12 cellular contexts compared by ENCODE assay signal in the genomic region with DNA sequence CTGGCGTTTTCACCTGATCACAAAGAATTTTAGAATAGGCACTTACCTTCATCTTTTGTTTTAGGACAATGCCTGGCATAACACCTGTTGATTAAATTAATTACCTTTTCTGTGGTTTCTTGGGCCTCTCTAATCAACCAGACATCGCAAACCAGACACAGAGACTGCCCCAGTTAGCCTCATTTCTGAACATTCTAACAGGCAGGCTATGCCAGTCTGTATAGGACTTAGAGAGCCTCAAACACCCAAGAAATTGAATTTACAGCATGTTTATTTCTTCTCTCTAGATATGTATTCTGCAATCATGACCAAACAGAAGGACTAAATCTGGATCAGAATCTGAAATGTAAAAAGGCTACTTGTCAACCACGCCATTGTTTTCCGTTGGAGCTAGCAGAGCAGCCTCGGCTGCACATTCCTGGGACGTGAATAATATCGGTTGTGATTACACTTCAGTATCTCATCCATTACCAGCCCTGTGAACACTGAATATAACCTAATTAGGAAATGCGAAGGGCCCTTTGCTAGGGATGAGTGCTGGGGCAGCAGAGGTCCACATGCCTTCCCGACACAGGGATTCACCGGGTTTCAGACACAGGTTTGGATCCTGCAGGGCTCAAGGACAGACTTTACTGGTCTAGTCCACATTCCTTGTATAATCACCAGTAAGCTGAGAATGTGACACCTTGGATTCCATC. TPM values are rescaled to one million over a fixed set of nuclear protein-coding genes. Genes with fewer than 3 reads are reported as not detected.
DNase-seq lines count a peak whose midpoint lies in the region; ATAC-seq and TF ChIP-seq lines count a peak whose summit lies in the region.
"Had no signal": no experiment of that assay in that cellular context is flagged by ENCODE, and none has a peak within 500 bp of the region (broad histone marks: within the 10 kb centered on the region; RNA-seq: fewer than 3 reads in every experiment).

No MANE protein-coding gene starts in this region.

- no TSS peak for BruUV-seq in Panc1 (replicated peaks; lab: Mats Ljungman, UMichigan)

- peaks cover 3% of the 10 kb centered on the region for H3K27me3 Mint-ChIP-seq in neural progenitor cell (ENCODE audit: insufficient read depth, low read depth)

- no peak overlapping the region for H3K4me2 ChIP-seq in neural progenitor cell

- H3K27ac ChIP-seq in Panc1 (ENCODE audit: low read length) = 0 out of 2 replicates have a peak overlapping the region, but pooled peaks have one; percentile 34
- no peak overlapping the region for H3K27ac ChIP-seq in neural progenitor cell

- H3K9ac ChIP-seq in neural progenitor cell = no peak overlapping the region

- H3K4me1 ChIP-seq in Panc1 (ENCODE audit: control insufficient read depth, insufficient read depth, low read length) (peaks cover 3% of the 10 kb centered on the region; the same call in 1 of the 2 replicates), neural progenitor cell (no peaks in the 10 kb centered on the region)

- intact Hi-C loops in Panc1 (cut with micrococcal nuclease; ENCODE audit: unreplicated experiment) = no loop called here

- H3K36me3 ChIP-seq in Panc1 (ENCODE audit: control insufficient read depth, insufficient read depth, low read length) = no peaks in the 10 kb centered on the region
- no peaks in the 10 kb centered on the region for H3K36me3 ChIP-seq in neural progenitor cell

- DNase-seq in AG08396 (ENCODE audit: low spot score) = peak; percentile 72
- DNase-seq in Panc1 (ENCODE audit: low read depth, low spot score) = peak; percentile 67
- peak; percentile 83 for DNase-seq in fibroblast of gingiva (ENCODE audit: low read depth)
- DNase-seq in neural progenitor cell (ENCODE audit: low spot score) = no peak
- DNase-seq in NK-92 treated with Interleukin-12 subunit alpha and Interleukin-12 subunit beta, amount 100 ng/mL, for 24 hours (lab: John Stamatoyannopoulos, UW) = no peak
- DNase-seq in SHP77 (lab: John Stamatoyannopoulos, UW) = no peak
- DNase-seq in NCI-H2029 treated with DMSO at 0.1 percent for 48 hours (lab: John Stamatoyannopoulos, UW) = no peak
- DNase-seq: activated CD4-positive, CD25-positive, alpha-beta regulatory T cell treated with anti-CD3 and anti-CD28 coated beads, Interleukin-2, amount 50 U/mL, for 72 hours; C1 segment of cervical spinal cord; NCI-H2227 treated with DMSO at 0.1 percent for 48 hours had no signal

- peak overlapping the region; percentile 35 for H2AFZ ChIP-seq in neural progenitor cell (replicated peaks)

- H3K4me3 ChIP-seq in Panc1 (ENCODE audit: low read depth in 2 of 2, low read length in 2 of 2) (0 out of 4 replicates have a peak overlapping the region, but pooled peaks of 1 of the 2 experiments have one; percentile 3), neural progenitor cell (no peak overlapping the region)

- no peaks in the 10 kb centered on the region for H3K36me3 Mint-ChIP-seq in neural progenitor cell

- H3K27me3 ChIP-seq in Panc1 (ENCODE audit: control insufficient read depth, insufficient read depth, low read length) (no peaks in the 10 kb centered on the region; the same call in none of the 2 replicates), neural progenitor cell (no peaks in the 10 kb centered on the region)

- ATAC-seq in Panc1 (peak; percentile 86), HG02571 (IDR thresholded peaks at IDR 0.05; ENCODE audit: unreplicated experiment) (no peak)

- H3K79me2 ChIP-seq in neural progenitor cell (ENCODE audit: low read depth) = no peaks in the 10 kb centered on the region

- H3K4me3 Mint-ChIP-seq in neural progenitor cell = no peak overlapping the region
- H3K4me3 Mint-ChIP-seq: nephron had no signal

- no peaks in the 10 kb centered on the region for H3K9me3 ChIP-seq in Panc1 (ENCODE audit: control insufficient read depth, insufficient read depth, low read depth, low read length)
- H3K9me3 ChIP-seq in neural progenitor cell (ENCODE audit: low read depth) = no peaks in the 10 kb centered on the region

- H3F3A ChIP-seq in neural progenitor cell (ENCODE audit: low read depth) = no peaks in the 10 kb centered on the region

- POLR2A ChIA-PET in Panc1 (lab: Charles Lee) = no interaction called here

- H3K9me3 Mint-ChIP-seq in neural progenitor cell = no peaks in the 10 kb centered on the region
- H3K9me3 Mint-ChIP-seq: nephron had no signal

- in situ Hi-C loops in Panc1 (cut with HindIII; ENCODE audit: low pct_unique_long_range_greater_than_20kb, low sequenced_read_pairs) = no loop called here

- H3K4me1 Mint-ChIP-seq in neural progenitor cell = peaks cover 9% of the 10 kb centered on the region

- CTCF ChIA-PET in Panc1 (lab: Charles Lee) = no interaction called here

- H3K27ac Mint-ChIP-seq in neural progenitor cell = no peak overlapping the region

- TF ChIP-seq CTCF in Panc1 (IDR thresholded peaks at IDR 0.05) (no peak), neural progenitor cell (IDR thresholded peaks at IDR 0.05) (no peak)

- no peaks in the 10 kb centered on the region for H4K20me1 ChIP-seq in neural progenitor cell (ENCODE audit: low read depth)

RNA-seq across cellular contexts. Expression of a gene that starts 17.5 kb away (rescaled TPM):
- total RNA-seq in Panc1 (2021; ENCODE audit: unreplicated experiment) (6.1 TPM), neural progenitor cell (ENCODE audit: low replicate concordance) (19.7 and 21.2 TPM in 2 replicates)
- polyA plus RNA-seq in Panc1 (2012; ENCODE audit: insufficient read length) = 3.1 TPM

Comparison
In these comparisons a context has a peak if more than half of its experiments do, and no peak if none do; other contexts are left out.
1. DNase-seq: peak in AG08396 (single experiment), Panc1 (single experiment) and fibroblast of gingiva (single experiment); none in neural progenitor cell (single experiment), NK-92 treated with Interleukin-12 subunit alpha and Interleukin-12 subunit beta, amount 100 ng/mL, for 24 hours (single experiment), SHP77 (0 of 2) and NCI-H2029 treated with DMSO at 0.1 percent for 48 hours (single experiment).